Comparison of ENCODE assay signal across 27 cellular contexts in genomic region chr16:3674513-3675295, GRCh38. TPM values are rescaled to one million over a fixed set of nuclear protein-coding genes. Genes with fewer than 3 reads are reported as not detected.
DNase-seq lines count a peak whose midpoint lies in the region; ATAC-seq and TF ChIP-seq lines count a peak whose summit lies in the region.
"Had no signal": no experiment of that assay in that cellular context is flagged by ENCODE, and none has a peak within 500 bp of the region (broad histone marks: within the 10 kb centered on the region; RNA-seq: fewer than 3 reads in every experiment).

No MANE protein-coding gene starts in this region.

- TF ChIP-seq RAD21 in HCT116 (IDR thresholded peaks at IDR 0.05; ENCODE audit: low read depth), result no peak

- no peak for TF ChIP-seq POLR2A in HCT116 (IDR thresholded peaks at IDR 0.05; ENCODE audit: borderline replicate concordance, extremely low read depth, insufficient read depth, insufficient read length)

- RAD21 ChIA-PET in HCT116 (lab: Charles Lee; ENCODE audit: low non-redundant PET in 1 of 2, low total read pairs in 2 of 2, uncharacterized antibody in 2 of 2, unreplicated experiment in 2 of 2), result no interaction called here

- H3K9ac ChIP-seq in HCT116 (ENCODE audit: low read length), result no peak overlapping the region

- no peaks in the 10 kb centered on the region for H3K9me3 Mint-ChIP-seq in type B pancreatic cell
- H3K9me3 Mint-ChIP-seq: activated T-helper 2 cell treated with anti-CD3 and anti-CD28 coated beads, Interferon-gamma antibody, Interleukin-2, Interleukin-4, amounts not matched to agents 10 μg/mL and 5 μg/mL and 100 μg/mL, durations not matched to agents 14 hours and 24 hours and 36 hours; CD4-positive, alpha-beta T cell had no signal

- no peaks in the 10 kb centered on the region for H3K27me3 ChIP-seq in right atrium auricular region
- H3K27me3 ChIP-seq in HCT116 (ENCODE audit: insufficient read depth, low read length), result no peaks in the 10 kb centered on the region

- intact Hi-C loops in Right ventricle myocardium inferior (cut with DNase I), result no loop called here
- intact Hi-C loops in HCT116 (cut with micrococcal nuclease), result no loop called here

- H3K27ac Mint-ChIP-seq in type B pancreatic cell, result no peak overlapping the region
- H3K27ac Mint-ChIP-seq: activated CD8-positive, alpha-beta T cell treated with anti-CD3 and anti-CD28 coated beads, Interleukin-2, amount 10 ng/mL, durations not matched to agents 7 days and 5 days; activated T-helper 2 cell treated with anti-CD3 and anti-CD28 coated beads, Interferon-gamma antibody, Interleukin-2, Interleukin-4, amounts not matched to agents 10 μg/mL and 5 μg/mL and 100 μg/mL, durations not matched to agents 14 hours and 24 hours and 36 hours; CD4-positive, alpha-beta T cell had no signal

- TF ChIP-seq CTCF in right atrium auricular region (IDR thresholded peaks at IDR 0.05) (no peak), HCT116 (IDR thresholded peaks at IDR 0.05 in 2 of 3, conservative IDR thresholded peaks at IDR 0.05 in 1 of 3; ENCODE audit: borderline replicate concordance in 1 of 3, insufficient read depth in 1 of 3, low read depth in 2 of 3, low read length in 2 of 3) (peak in 1 of 3 experiments; percentile 14; a peak in 1 of 6 replicates), type B pancreatic cell (conservative IDR thresholded peaks at IDR 0.05) (peak; percentile 33)

- H3K9me2 ChIP-seq in HCT116 (ENCODE audit: insufficient read depth), result no peaks in the 10 kb centered on the region

- H3K9me3 ChIP-seq in right atrium auricular region, result no peaks in the 10 kb centered on the region
- H3K9me3 ChIP-seq in HCT116 (ENCODE audit: control insufficient read depth in 1 of 2, insufficient read depth in 1 of 2, low read depth in 1 of 2, low read length in 2 of 2), result no peaks in the 10 kb centered on the region
- H3K9me3 ChIP-seq: left ventricle myocardium inferior had no signal

- ATAC-seq in Right ventricle myocardium inferior (no peak), HCT116 (0 out of 2 replicates have a peak, but pooled peaks have one; percentile 29), HG03097 (IDR thresholded peaks at IDR 0.05; ENCODE audit: low FRiP score, unreplicated experiment) (no peak)
- ATAC-seq: activated CD8-positive, alpha-beta T cell treated with anti-CD3 and anti-CD28 coated beads, Interleukin-2, amount 10 ng/mL, durations not matched to agents 7 days and 5 days had no signal

- no TSS peak for BruUV-seq in HCT116 (replicated peaks; lab: Mats Ljungman, UMichigan)

- peaks cover 70% of the 10 kb centered on the region for H3K36me3 ChIP-seq in right atrium auricular region
- H3K36me3 ChIP-seq in HCT116 (ENCODE audit: control insufficient read depth in 1 of 2, insufficient read depth in 2 of 2, low read length in 2 of 2), result peaks cover 14 to 51% of the 10 kb centered on the region in 2 experiments

- POLR2A ChIA-PET in HCT116 (lab: Charles Lee), result no interaction called here

- H3K4me3 ChIP-seq in right atrium auricular region (no peak overlapping the region), HCT116 (replicated peaks in 1 of 2; ENCODE audit: low read depth in 1 of 2, low read length in 2 of 2) (no peak overlapping the region)
- H3K4me3 ChIP-seq: left ventricle myocardium inferior had no signal

- no peak overlapping the region for H3K27ac ChIP-seq in right atrium auricular region
- no peak overlapping the region for H3K27ac ChIP-seq in HCT116 (ENCODE audit: low read depth, low read length)
- H3K27ac ChIP-seq: left ventricle myocardium inferior had no signal

- CTCF ChIA-PET in HCT116 (lab: Charles Lee), result no interaction called here

- H3K4me1 Mint-ChIP-seq in type B pancreatic cell (ENCODE audit: unreplicated experiment), result no peaks in the 10 kb centered on the region

- no peaks in the 10 kb centered on the region for H3K79me2 ChIP-seq in HCT116 (ENCODE audit: insufficient read depth, low read length)

- no peak overlapping the region for H2AFZ ChIP-seq in HCT116 (ENCODE audit: low read depth, low read length, poor library complexity, severe bottlenecking)

- H3K4me2 ChIP-seq in HCT116 (ENCODE audit: low read length), result no peak overlapping the region

- no peak overlapping the region for H3K4me3 Mint-ChIP-seq in type B pancreatic cell
- H3K4me3 Mint-ChIP-seq: activated CD8-positive, alpha-beta T cell treated with anti-CD3 and anti-CD28 coated beads, Interleukin-2, amount 10 ng/mL, durations not matched to agents 7 days and 5 days; CD4-positive, alpha-beta T cell had no signal

- no peaks in the 10 kb centered on the region for H3K4me1 ChIP-seq in right atrium auricular region
- H3K4me1 ChIP-seq in HCT116 (ENCODE audit: control insufficient read depth in 1 of 2, insufficient read depth in 2 of 2, low read length in 2 of 2), result no peaks in the 10 kb centered on the region

- no peaks in the 10 kb centered on the region for H3K27me3 Mint-ChIP-seq in type B pancreatic cell
- H3K27me3 Mint-ChIP-seq: CD4-positive, alpha-beta T cell had no signal

- DNase-seq in Right ventricle myocardium inferior (ENCODE audit: missing footprints) (peak; percentile 60), right atrium auricular region (ENCODE audit: low spot score) (no peak), HCT116 (ENCODE audit: low read depth, low spot score) (no peak), iPS-NIHi11 (ENCODE audit: low spot score) (peak; percentile 80), type B pancreatic cell (ENCODE audit: extremely low spot score, unreplicated experiment) (no peak), NCI-H1092 (lab: John Stamatoyannopoulos, UW) (no peak)
- DNase-seq: activated CD4-positive, alpha-beta T cell treated with anti-CD3 and anti-CD28 coated beads for 1 hour; activated CD8-positive, alpha-beta T cell treated with anti-CD3 and anti-CD28 coated beads, Interleukin-2, amount 10 ng/mL, durations not matched to agents 7 days and 5 days; CD4-positive, alpha-beta T cell; central memory CD4-positive, alpha-beta T cell; cortex of kidney; effector memory CD4-positive, alpha-beta T cell; erythroblast; HCEC 1CT; Kasumi-1; left ventricle myocardium inferior; NCI-H1436 treated with DMSO at 0.1 percent for 48 hours; NCI-H2081 treated with DMSO at 0.1 percent for 48 hours; NCI-H2227 treated with DMSO at 0.1 percent for 48 hours; NCI-H526; occipital lobe; SHP77; stimulated activated CD4-positive, alpha-beta T cell treated with anti-CD3 and anti-CD28 coated beads, Interleukin-15, amount 100 ng/mL, for 24 hours; stimulated activated CD4-positive, alpha-beta T cell treated with anti-CD3 and anti-CD28 coated beads, Interleukin-4, amount 100 ng/mL, for 4 hours; substantia nigra had no signal

- H4K20me1 ChIP-seq in HCT116 (ENCODE audit: insufficient read depth), result no peaks in the 10 kb centered on the region

- H3K36me3 Mint-ChIP-seq in type B pancreatic cell, result peaks cover 8% of the 10 kb centered on the region

TF ChIP-seq in HCT116, 20 proteins besides CTCF, POLR2A, EP300 and RAD21:
- TF ChIP-seq SRF (IDR thresholded peaks at IDR 0.05; ENCODE audit: low read depth) (no peak), FOSL1 (IDR thresholded peaks at IDR 0.05; ENCODE audit: low read depth) (no peak), ZBTB33 (IDR thresholded peaks at IDR 0.05; ENCODE audit: extremely low read depth, insufficient replicate concordance, low read length) (no peak), ELF1 (IDR thresholded peaks at IDR 0.05; ENCODE audit: borderline replicate concordance, low read depth) (no peak), JUND (IDR thresholded peaks at IDR 0.05) (no peak), CEBPB (IDR thresholded peaks at IDR 0.05; ENCODE audit: low read depth) (no peak), SP1 (IDR thresholded peaks at IDR 0.05; ENCODE audit: low read depth) (no peak), ATF3 (IDR thresholded peaks at IDR 0.05) (no peak), TCF7L2 (IDR thresholded peaks at IDR 0.05; ENCODE audit: borderline replicate concordance, extremely low read depth, insufficient read depth, insufficient read length) (no peak), EGR1 (IDR thresholded peaks at IDR 0.05; ENCODE audit: low read depth) (no peak), ZFX (IDR thresholded peaks at IDR 0.05) (no peak), ZNF274 (IDR thresholded peaks at IDR 0.05; ENCODE audit: low read depth, low read length) (no peak), YY1 (IDR thresholded peaks at IDR 0.05; ENCODE audit: extremely low read depth, insufficient replicate concordance, low read depth, low read length) (no peak), SIN3A (IDR thresholded peaks at IDR 0.05; ENCODE audit: low read depth) (no peak), CBX3 (IDR thresholded peaks at IDR 0.05; ENCODE audit: low read depth) (no peak)
- TF ChIP-seq, protein P1, sequence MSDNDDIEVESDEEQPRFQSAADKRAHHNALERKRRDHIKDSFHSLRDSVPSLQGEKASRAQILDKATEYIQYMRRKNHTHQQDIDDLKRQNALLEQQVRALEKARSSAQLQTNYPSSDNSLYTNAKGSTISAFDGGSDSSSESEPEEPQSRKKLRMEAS (IDR thresholded peaks at IDR 0.05), result no peak

RNA-seq across cellular contexts. Expression of gene DNASE1, which starts 20.2 kb away (rescaled TPM):
- total RNA-seq in Right ventricle myocardium inferior, result 7.5 TPM
- 1 to 10 TPM; 2.7 to 6.7 TPM for total RNA-seq in right atrium auricular region
- 11.0 TPM for total RNA-seq in HCT116 (2021; ENCODE audit: unreplicated experiment)
- polyA plus RNA-seq in HCT116 (2012), result 10.6 and 15.3 TPM in 2 replicates
- total RNA-seq in type B pancreatic cell (ENCODE audit: low replicate concordance), result 35.7 and 44.8 TPM in 2 replicates

RNA-seq across cellular contexts. Expression of gene TRAP1, which starts 42.6 kb away (rescaled TPM):
- 134 TPM for total RNA-seq in Right ventricle myocardium inferior
- 10 to 100 TPM; 67.7 to 86.0 TPM for total RNA-seq in right atrium auricular region
- total RNA-seq in HCT116 (2021; ENCODE audit: unreplicated experiment), result 416 TPM
- polyA plus RNA-seq in HCT116 (2012), result 490 and 552 TPM in 2 replicates
- total RNA-seq in type B pancreatic cell (ENCODE audit: low replicate concordance), result 132 and 138 TPM in 2 replicates

Comparison
In these comparisons a context has a peak if more than half of its experiments do, and no peak if none do; other contexts are left out.
1. DNase-seq: peak in Right ventricle myocardium inferior (single experiment) and iPS-NIHi11 (single experiment); none in right atrium auricular region (single experiment), HCT116 (single experiment), type B pancreatic cell (single experiment) and NCI-H1092 (single experiment).